In the genomic region with DNA sequence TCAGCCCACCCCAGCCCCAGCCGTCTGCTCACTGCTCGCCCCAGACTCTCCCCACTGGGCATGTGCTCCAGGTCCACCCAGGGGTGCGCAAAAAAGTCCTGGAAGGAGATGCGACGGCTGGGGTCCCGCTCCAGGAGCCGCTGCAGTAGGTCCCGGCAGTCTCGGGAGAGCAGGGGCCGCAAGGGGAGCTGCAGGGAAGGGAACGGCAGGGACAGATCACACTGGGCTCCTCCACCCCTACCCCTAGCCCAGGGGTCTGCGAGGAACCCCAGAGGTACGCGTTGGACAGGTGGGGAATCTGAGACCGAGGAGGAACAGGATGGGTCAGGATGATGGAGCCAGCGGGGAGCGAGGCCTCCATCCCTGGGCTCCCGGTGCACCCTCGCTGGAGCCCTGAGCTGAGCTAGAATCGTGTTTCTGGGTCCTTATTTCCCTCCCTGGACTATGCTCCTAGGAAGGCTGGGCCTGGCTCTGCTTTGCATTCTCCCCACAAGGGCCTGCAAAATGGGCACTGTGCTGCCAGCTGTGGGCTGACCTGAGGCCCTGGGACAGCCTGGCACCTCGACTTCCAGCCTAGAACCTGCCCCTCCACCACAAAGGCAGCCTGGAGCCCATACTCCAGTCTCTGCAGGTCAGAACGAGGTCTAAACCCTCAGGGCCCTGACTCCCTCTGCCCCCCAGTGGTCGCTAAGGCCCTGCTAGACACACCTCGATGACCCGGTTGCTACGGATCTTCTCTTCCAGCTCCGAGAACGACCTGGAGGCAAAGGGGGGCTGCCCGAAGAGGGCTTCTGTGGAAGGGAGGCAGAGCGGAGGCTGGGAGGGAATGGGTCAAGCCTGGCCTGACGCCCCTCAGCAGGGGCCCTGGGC, we compare ENCODE assay signal across 2 cellular contexts.
TF ChIP-seq lines count a peak whose summit lies in the region.

No MANE protein-coding gene starts in this region.

TF ChIP-seq in HEK293, 187 proteins besides CTCF, POLR2A, EP300 and RAD21:
- TF ChIP-seq ZNF184 (tag by site-specific recombination; IDR thresholded peaks at IDR 0.05): no peak
- TF ChIP-seq BCL11A (tag by site-specific recombination; IDR thresholded peaks at IDR 0.05; ENCODE audit: low read depth): no peak
- TF ChIP-seq, protein P1, sequence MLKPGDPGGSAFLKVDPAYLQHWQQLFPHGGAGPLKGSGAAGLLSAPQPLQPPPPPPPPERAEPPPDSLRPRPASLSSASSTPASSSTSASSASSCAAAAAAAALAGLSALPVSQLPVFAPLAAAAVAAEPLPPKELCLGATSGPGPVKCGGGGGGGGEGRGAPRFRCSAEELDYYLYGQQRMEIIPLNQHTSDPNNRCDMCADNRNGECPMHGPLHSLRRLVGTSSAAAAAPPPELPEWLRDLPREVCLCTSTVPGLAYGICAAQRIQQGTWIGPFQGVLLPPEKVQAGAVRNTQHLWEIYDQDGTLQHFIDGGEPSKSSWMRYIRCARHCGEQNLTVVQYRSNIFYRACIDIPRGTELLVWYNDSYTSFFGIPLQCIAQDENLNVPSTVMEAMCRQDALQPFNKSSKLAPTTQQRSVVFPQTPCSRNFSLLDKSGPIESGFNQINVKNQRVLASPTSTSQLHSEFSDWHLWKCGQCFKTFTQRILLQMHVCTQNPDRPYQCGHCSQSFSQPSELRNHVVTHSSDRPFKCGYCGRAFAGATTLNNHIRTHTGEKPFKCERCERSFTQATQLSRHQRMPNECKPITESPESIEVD (tag by site-specific recombination; IDR thresholded peaks at IDR 0.05): no peak
- no peak for TF ChIP-seq ZBTB20 (tag by site-specific recombination; IDR thresholded peaks at IDR 0.05)
- no peak for TF ChIP-seq FEZF1 (tag by site-specific recombination; IDR thresholded peaks at IDR 0.05)
- no peak for TF ChIP-seq MZF1 (tag by site-specific recombination; IDR thresholded peaks at IDR 0.05; ENCODE audit: borderline replicate concordance)
- TF ChIP-seq ZNF175 (tag by site-specific recombination; IDR thresholded peaks at IDR 0.05): no peak
- TF ChIP-seq, protein P2, sequence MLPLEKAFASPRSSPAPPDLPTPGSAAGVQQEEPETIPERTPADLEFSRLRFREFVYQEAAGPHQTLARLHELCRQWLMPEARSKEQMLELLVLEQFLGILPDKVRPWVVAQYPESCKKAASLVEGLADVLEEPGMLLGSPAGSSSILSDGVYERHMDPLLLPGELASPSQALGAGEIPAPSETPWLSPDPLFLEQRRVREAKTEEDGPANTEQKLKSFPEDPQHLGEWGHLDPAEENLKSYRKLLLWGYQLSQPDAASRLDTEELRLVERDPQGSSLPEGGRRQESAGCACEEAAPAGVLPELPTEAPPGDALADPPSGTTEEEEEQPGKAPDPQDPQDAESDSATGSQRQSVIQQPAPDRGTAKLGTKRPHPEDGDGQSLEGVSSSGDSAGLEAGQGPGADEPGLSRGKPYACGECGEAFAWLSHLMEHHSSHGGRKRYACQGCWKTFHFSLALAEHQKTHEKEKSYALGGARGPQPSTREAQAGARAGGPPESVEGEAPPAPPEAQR (tag by site-specific recombination; IDR thresholded peaks at IDR 0.05): no peak
- TF ChIP-seq, protein P3, sequence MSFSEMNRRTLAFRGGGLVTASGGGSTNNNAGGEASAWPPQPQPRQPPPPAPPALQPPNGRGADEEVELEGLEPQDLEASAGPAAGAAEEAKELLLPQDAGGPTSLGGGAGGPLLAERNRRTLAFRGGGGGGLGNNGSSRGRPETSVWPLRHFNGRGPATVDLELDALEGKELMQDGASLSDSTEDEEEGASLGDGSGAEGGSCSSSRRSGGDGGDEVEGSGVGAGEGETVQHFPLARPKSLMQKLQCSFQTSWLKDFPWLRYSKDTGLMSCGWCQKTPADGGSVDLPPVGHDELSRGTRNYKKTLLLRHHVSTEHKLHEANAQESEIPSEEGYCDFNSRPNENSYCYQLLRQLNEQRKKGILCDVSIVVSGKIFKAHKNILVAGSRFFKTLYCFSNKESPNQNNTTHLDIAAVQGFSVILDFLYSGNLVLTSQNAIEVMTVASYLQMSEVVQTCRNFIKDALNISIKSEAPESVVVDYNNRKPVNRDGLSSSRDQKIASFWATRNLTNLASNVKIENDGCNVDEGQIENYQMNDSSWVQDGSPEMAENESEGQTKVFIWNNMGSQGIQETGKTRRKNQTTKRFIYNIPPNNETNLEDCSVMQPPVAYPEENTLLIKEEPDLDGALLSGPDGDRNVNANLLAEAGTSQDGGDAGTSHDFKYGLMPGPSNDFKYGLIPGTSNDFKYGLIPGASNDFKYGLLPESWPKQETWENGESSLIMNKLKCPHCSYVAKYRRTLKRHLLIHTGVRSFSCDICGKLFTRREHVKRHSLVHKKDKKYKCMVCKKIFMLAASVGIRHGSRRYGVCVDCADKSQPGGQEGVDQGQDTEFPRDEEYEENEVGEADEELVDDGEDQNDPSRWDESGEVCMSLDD (tag by site-specific recombination; IDR thresholded peaks at IDR 0.05): 0 out of 2 replicates have a peak, but pooled peaks have one; percentile 19
- no peak for TF ChIP-seq ZNF707 (tag by site-specific recombination; IDR thresholded peaks at IDR 0.05)
- TF ChIP-seq GFI1B (tag by site-specific recombination; IDR thresholded peaks at IDR 0.05): no peak
- no peak for TF ChIP-seq ZNF132 (tag by site-specific recombination; IDR thresholded peaks at IDR 0.05; ENCODE audit: borderline replicate concordance)
- TF ChIP-seq ZNF660 (tag by site-specific recombination; IDR thresholded peaks at IDR 0.05): no peak
- TF ChIP-seq, protein P4, sequence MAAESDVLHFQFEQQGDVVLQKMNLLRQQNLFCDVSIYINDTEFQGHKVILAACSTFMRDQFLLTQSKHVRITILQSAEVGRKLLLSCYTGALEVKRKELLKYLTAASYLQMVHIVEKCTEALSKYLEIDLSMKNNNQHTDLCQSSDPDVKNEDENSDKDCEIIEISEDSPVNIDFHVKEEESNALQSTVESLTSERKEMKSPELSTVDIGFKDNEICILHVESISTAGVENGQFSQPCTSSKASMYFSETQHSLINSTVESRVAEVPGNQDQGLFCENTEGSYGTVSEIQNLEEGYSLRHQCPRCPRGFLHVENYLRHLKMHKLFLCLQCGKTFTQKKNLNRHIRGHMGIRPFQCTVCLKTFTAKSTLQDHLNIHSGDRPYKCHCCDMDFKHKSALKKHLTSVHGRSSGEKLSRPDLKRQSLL (tag by site-specific recombination; IDR thresholded peaks at IDR 0.05): peak; percentile 79; the same call in 1 of the 2 replicates
- TF ChIP-seq ZNF777 (tag by site-specific recombination; IDR thresholded peaks at IDR 0.05; ENCODE audit: borderline replicate concordance): no peak
- no peak for TF ChIP-seq ZNF404 (tag by site-specific recombination; IDR thresholded peaks at IDR 0.05)
- TF ChIP-seq ZNF600 (tag by site-specific recombination; IDR thresholded peaks at IDR 0.05): peak; percentile 78
- TF ChIP-seq HOXC10 (CRISPR knock-in tag; IDR thresholded peaks at IDR 0.05): no peak
- TF ChIP-seq ZNF394 (tag by site-specific recombination; IDR thresholded peaks at IDR 0.05; ENCODE audit: borderline replicate concordance): no peak
- no peak for TF ChIP-seq ZSCAN23 (tag by site-specific recombination; IDR thresholded peaks at IDR 0.05)

TF ChIP-seq in GM12891, 5 proteins besides CTCF, POLR2A, EP300 and RAD21:
- TF ChIP-seq POU2F2 (IDR thresholded peaks at IDR 0.05; ENCODE audit: low read depth, low read length) (no peak), SPI1 (IDR thresholded peaks at IDR 0.05; ENCODE audit: low read depth, low read length) (no peak), PAX5 (IDR thresholded peaks at IDR 0.05; ENCODE audit: insufficient read depth, low read length, severe bottlenecking) (no peak), TAF1 (IDR thresholded peaks at IDR 0.05; ENCODE audit: low read depth, low read length) (no peak), POLR2AphosphoS5 (IDR thresholded peaks at IDR 0.05; ENCODE audit: low read depth, low read length) (no peak)
